8 cellular contexts compared by ENCODE assay signal in genomic region chr18:58669731-58670379, GRCh38. TPM values are rescaled to one million over a fixed set of nuclear protein-coding genes. Genes with fewer than 3 reads are reported as not detected.
A peak's percentile ranks its signal among the peaks of the same experiment; 100 is the strongest.
DNase-seq lines count a peak whose midpoint lies in the region; ATAC-seq and TF ChIP-seq lines count a peak whose summit lies in the region.

No MANE protein-coding gene starts in this region.

- in situ Hi-C loops in HAP-1 (cut with MboI; ENCODE audit: low sequenced_read_pairs): no loop called here

- no peak overlapping the region for H3K9ac ChIP-seq in DND-41 (ENCODE audit: low read depth, low read length)

- H3K4me1 ChIP-seq in DND-41 (ENCODE audit: insufficient read depth, low read length) (peaks cover 39% of the 10 kb centered on the region), HAP-1 (peaks cover 13% of the 10 kb centered on the region)

- H2AFZ ChIP-seq in DND-41 (ENCODE audit: low read depth, low read length): 0 out of 2 replicates have a peak overlapping the region, but pooled peaks have one; percentile 87

- H3K27me3 ChIP-seq in DND-41 (ENCODE audit: insufficient read depth, low read length, poor library complexity) (no peaks in the 10 kb centered on the region), HAP-1 (ENCODE audit: low read depth) (no peaks in the 10 kb centered on the region)

- H3K36me3 Mint-ChIP-seq in activated T-helper 1 cell treated with anti-CD3 and anti-CD28 coated beads, Interleukin-12 subunit alpha, Interleukin-12 subunit beta, Interleukin-2, Interleukin-4 antibody, amounts not matched to agents 30 ng/mL and 10 ng/mL and 1 ng/mL, durations not matched to agents 14 hours and 24 hours and 36 hours (ENCODE audit: low read depth): peaks cover 15% of the 10 kb centered on the region
- no peaks in the 10 kb centered on the region for H3K36me3 Mint-ChIP-seq in mesothelial cell of epicardium

- ATAC-seq in DND-41 (ENCODE audit: insufficient read depth, low read depth) (no peak), GM21619 (IDR thresholded peaks at IDR 0.05; ENCODE audit: unreplicated experiment) (no peak)

- H3K27me3 Mint-ChIP-seq in activated T-helper 1 cell treated with anti-CD3 and anti-CD28 coated beads, Interleukin-12 subunit alpha, Interleukin-12 subunit beta, Interleukin-2, Interleukin-4 antibody, amounts not matched to agents 30 ng/mL and 10 ng/mL and 1 ng/mL, durations not matched to agents 14 hours and 24 hours and 36 hours (ENCODE audit: insufficient read depth): no peaks in the 10 kb centered on the region
- no peaks in the 10 kb centered on the region for H3K27me3 Mint-ChIP-seq in mesothelial cell of epicardium (ENCODE audit: low read depth)

- H3K9me3 ChIP-seq in DND-41 (ENCODE audit: insufficient read depth, low read length, severe bottlenecking) (no peaks in the 10 kb centered on the region), HAP-1 (no peaks in the 10 kb centered on the region)

- intact Hi-C loops in activated T-helper 1 cell treated with anti-CD3 and anti-CD28 coated beads, Interleukin-12 subunit alpha, Interleukin-12 subunit beta, Interleukin-2, Interleukin-4 antibody, amounts not matched to agents 30 ng/mL and 10 ng/mL and 1 ng/mL, durations not matched to agents 14 hours and 24 hours and 36 hours (cut with micrococcal nuclease): loop anchor here (2.0 to 10.0 kb wide), 5 partner anchors 35 to 625 kb away; partner anchors contain the start of gene NEDD4L

- H3K4me3 ChIP-seq in DND-41 (ENCODE audit: low read depth in 1 of 2, low read length in 2 of 2): no peak overlapping the region; a peak in 1 of 4 replicates
- no peak overlapping the region for H3K4me3 ChIP-seq in HAP-1

- H3K4me3 Mint-ChIP-seq in activated T-helper 1 cell treated with anti-CD3 and anti-CD28 coated beads, Interleukin-12 subunit alpha, Interleukin-12 subunit beta, Interleukin-2, Interleukin-4 antibody, amounts not matched to agents 30 ng/mL and 10 ng/mL and 1 ng/mL, durations not matched to agents 14 hours and 24 hours and 36 hours: peak overlapping the region; percentile 81
- H3K4me3 Mint-ChIP-seq in mesothelial cell of epicardium: peak overlapping the region; percentile 73

- H3K4me2 ChIP-seq in DND-41 (ENCODE audit: insufficient read depth, low read length): peak overlapping the region; percentile 79; the same call in 1 of the 2 replicates

- H3K4me1 Mint-ChIP-seq in activated T-helper 1 cell treated with anti-CD3 and anti-CD28 coated beads, Interleukin-12 subunit alpha, Interleukin-12 subunit beta, Interleukin-2, Interleukin-4 antibody, amounts not matched to agents 30 ng/mL and 10 ng/mL and 1 ng/mL, durations not matched to agents 14 hours and 24 hours and 36 hours (ENCODE audit: low read depth): peaks cover 60% of the 10 kb centered on the region
- H3K4me1 Mint-ChIP-seq in mesothelial cell of epicardium: peaks cover 11% of the 10 kb centered on the region

- H3K27ac Mint-ChIP-seq in activated T-helper 1 cell treated with anti-CD3 and anti-CD28 coated beads, Interleukin-12 subunit alpha, Interleukin-12 subunit beta, Interleukin-2, Interleukin-4 antibody, amounts not matched to agents 30 ng/mL and 10 ng/mL and 1 ng/mL, durations not matched to agents 14 hours and 24 hours and 36 hours: peak overlapping the region; percentile 62
- no peak overlapping the region for H3K27ac Mint-ChIP-seq in mesothelial cell of epicardium

- H3K9me3 Mint-ChIP-seq in activated T-helper 1 cell treated with anti-CD3 and anti-CD28 coated beads, Interleukin-12 subunit alpha, Interleukin-12 subunit beta, Interleukin-2, Interleukin-4 antibody, amounts not matched to agents 30 ng/mL and 10 ng/mL and 1 ng/mL, durations not matched to agents 14 hours and 24 hours and 36 hours: no peaks in the 10 kb centered on the region
- H3K9me3 Mint-ChIP-seq in mesothelial cell of epicardium: no peaks in the 10 kb centered on the region

- TF ChIP-seq CTCF in DND-41 (IDR thresholded peaks at IDR 0.05; ENCODE audit: borderline replicate concordance, extremely low read depth, low read length, poor library complexity, severe bottlenecking) (no peak), mesothelial cell of epicardium (IDR thresholded peaks at IDR 0.05; ENCODE audit: unreplicated experiment) (no peak)

- H4K20me1 ChIP-seq in DND-41 (ENCODE audit: insufficient read depth, low read length): peaks cover 4% of the 10 kb centered on the region; the same call in 1 of the 2 replicates

- no peak overlapping the region for H3K27ac ChIP-seq in DND-41 (ENCODE audit: low read length)
- no peak overlapping the region for H3K27ac ChIP-seq in substantia nigra (ENCODE audit: low read depth, low read length, poor library complexity, severe bottlenecking)

- DNase-seq in DND-41: no peak
- peak; percentile 70 for DNase-seq in MV-4-11 (lab: John Stamatoyannopoulos, UW)
- DNase-seq in activated T-helper 1 cell treated with anti-CD3 and anti-CD28 coated beads, Interleukin-12 subunit alpha, Interleukin-12 subunit beta, Interleukin-2, Interleukin-4 antibody, amounts not matched to agents 30 ng/mL and 10 ng/mL and 1 ng/mL, durations not matched to agents 14 hours and 24 hours and 36 hours (ENCODE audit: low spot score): no peak
- DNase-seq in mesothelial cell of epicardium (ENCODE audit: low spot score in 2 of 2, unreplicated experiment in 2 of 2): no peak
- DNase-seq in HAP-1 (ENCODE audit: low spot score in 2 of 2): no peak
- DNase-seq in substantia nigra (lab: John Stamatoyannopoulos, UW): no peak
- DNase-seq in NCI-H82 (lab: John Stamatoyannopoulos, UW): no peak

- peaks cover 28% of the 10 kb centered on the region for H3K79me2 ChIP-seq in DND-41 (ENCODE audit: insufficient read depth, low read length)

- no peaks in the 10 kb centered on the region; the same call in 1 of the 2 replicates for H3K36me3 ChIP-seq in DND-41 (ENCODE audit: insufficient read depth, low read length)
- H3K36me3 ChIP-seq in HAP-1 (replicated peaks): no peaks in the 10 kb centered on the region

RNA-seq across cellular contexts. Expression of gene MALT1, which starts 1.4 kb away (rescaled TPM):
- 32.4 and 34.1 TPM in 2 replicates for total RNA-seq in activated T-helper 1 cell treated with anti-CD3 and anti-CD28 coated beads, Interleukin-12 subunit alpha, Interleukin-12 subunit beta, Interleukin-2, Interleukin-4 antibody, amounts not matched to agents 30 ng/mL and 10 ng/mL and 1 ng/mL, durations not matched to agents 14 hours and 24 hours and 36 hours
- 24.3 to 25.8 TPM (median 25.3 TPM) in 3 replicates for total RNA-seq in mesothelial cell of epicardium

RNA-seq across cellular contexts. Expression of gene ALPK2, which starts 41.0 kb away (rescaled TPM):
- 0.16 and 0.47 TPM in 2 replicates for total RNA-seq in activated T-helper 1 cell treated with anti-CD3 and anti-CD28 coated beads, Interleukin-12 subunit alpha, Interleukin-12 subunit beta, Interleukin-2, Interleukin-4 antibody, amounts not matched to agents 30 ng/mL and 10 ng/mL and 1 ng/mL, durations not matched to agents 14 hours and 24 hours and 36 hours
- 5.6 to 6.4 TPM (median 5.8 TPM) in 3 replicates for total RNA-seq in mesothelial cell of epicardium
